Comparison of ENCODE assay signal across 8 cellular contexts in the genomic region with DNA sequence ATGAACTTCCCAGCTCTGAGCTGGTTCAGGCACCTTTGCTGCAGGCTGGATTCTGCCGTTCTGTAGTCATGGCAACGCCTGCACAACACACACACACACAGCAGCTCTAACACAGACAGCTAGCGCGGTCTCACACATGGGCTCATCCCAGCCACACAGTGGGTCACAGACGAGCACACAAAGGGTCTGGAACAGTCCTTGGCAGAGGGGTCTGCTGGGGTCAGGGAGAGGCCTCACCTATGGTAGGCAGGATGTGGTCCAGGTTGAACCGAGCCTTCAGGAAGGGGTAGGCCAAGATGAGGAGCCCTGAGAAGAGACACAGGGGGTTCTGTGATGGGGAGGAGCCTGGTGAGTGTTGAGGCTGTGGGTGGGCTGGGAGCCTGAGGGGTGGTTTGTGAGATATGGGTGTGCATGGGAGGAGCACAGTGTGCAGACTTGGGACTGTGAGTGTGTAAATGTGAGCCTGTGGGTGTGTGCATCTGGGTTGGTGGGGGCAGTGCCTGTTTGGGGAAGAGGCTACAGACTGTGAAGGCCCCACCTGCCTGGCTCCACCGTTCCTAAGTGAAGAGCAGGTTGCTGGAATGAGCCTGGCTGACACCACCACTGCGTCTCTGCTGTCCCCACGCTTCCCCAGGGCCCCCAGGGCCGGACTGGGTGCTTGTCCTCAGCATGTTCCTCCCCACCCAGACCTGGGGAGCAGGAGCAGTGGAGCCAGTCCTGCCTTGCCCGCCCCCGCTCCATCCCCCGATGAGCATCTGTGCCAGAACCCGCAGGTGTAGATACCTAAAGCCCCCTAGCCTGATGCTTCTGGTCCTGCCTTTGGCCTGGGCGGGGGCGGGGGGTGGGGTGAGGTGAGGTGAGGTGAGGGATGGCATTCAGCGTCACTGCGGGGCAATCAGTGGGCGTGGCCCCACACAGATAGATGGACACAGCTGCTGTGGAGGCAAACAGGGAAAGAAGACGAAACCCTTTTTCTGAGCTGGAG. TPM values are rescaled to one million over a fixed set of nuclear protein-coding genes. Genes with fewer than 3 reads are reported as not detected.
DNase-seq lines count a peak whose midpoint lies in the region; ATAC-seq lines count a peak whose summit lies in the region.

No MANE protein-coding gene starts in this region.

- ATAC-seq in naive B cell (ENCODE audit: low read depth in 2 of 2) (peak; percentile 40 to 67), HG03039 (IDR thresholded peaks at IDR 0.05; ENCODE audit: unreplicated experiment) (no peak), GM18520 (IDR thresholded peaks at IDR 0.05; ENCODE audit: unreplicated experiment) (no peak), HG02571 (IDR thresholded peaks at IDR 0.05; ENCODE audit: unreplicated experiment) (no peak)

- DNase-seq in NCI-H2107 (lab: John Stamatoyannopoulos, UW): peak; percentile 35
- DNase-seq in NCI-H2107 treated with DMSO at 0.1 percent for 48 hours (lab: John Stamatoyannopoulos, UW; ENCODE audit: unreplicated experiment): no peak
- DNase-seq in NCI-H774 (lab: John Stamatoyannopoulos, UW): peak; percentile 71
- DNase-seq in astrocyte of the hippocampus (ENCODE audit: low read depth, low spot score): peak; percentile 69
- DNase-seq in naive B cell: no peak

- H3K4me1 Mint-ChIP-seq in naive B cell: peaks cover 3 to 17% (median 7%) of the 10 kb centered on the region in 3 donors

- H3K4me3 Mint-ChIP-seq in naive B cell: no peak overlapping the region

- peak overlapping the region in 1 of 6 donors; percentile 26 for H3K27ac Mint-ChIP-seq in naive B cell

- H3K27me3 Mint-ChIP-seq in naive B cell: peaks cover 31 to 68% (median 51%) of the 10 kb centered on the region in 3 donors

- no peaks in the 10 kb centered on the region for H3K9me3 Mint-ChIP-seq in naive B cell

- H3K36me3 Mint-ChIP-seq in naive B cell: no peaks in the 10 kb centered on the region

RNA-seq across cellular contexts. Expression of gene KNCN, which starts 1.5 kb away (rescaled TPM):
- polyA plus RNA-seq in naive B cell (ENCODE audit: low read depth in 6 of 6): not detected

RNA-seq across cellular contexts. Expression of gene MKNK1, which starts 54.1 kb away (rescaled TPM):
- polyA plus RNA-seq in naive B cell (ENCODE audit: low read depth in 6 of 6): 10 to 100 TPM; 14.2 to 23.8 (median 18.6) TPM

Comparison
In these comparisons a context has a peak if more than half of its experiments do, and no peak if none do; other contexts are left out.
1. DNase-seq: peak in NCI-H2107 (single experiment), NCI-H774 (single experiment) and astrocyte of the hippocampus (single experiment); none in NCI-H2107 treated with DMSO at 0.1 percent for 48 hours (single experiment) and naive B cell (single experiment).
2. ATAC-seq: peak in naive B cell (2 of 2); none in HG03039 (single experiment), GM18520 (single experiment) and HG02571 (single experiment).